Comparison of ENCODE assay signal across 12 cellular contexts in genomic region chr1:31412205-31412604, GRCh38. TPM values are rescaled to one million over a fixed set of nuclear protein-coding genes. Genes with fewer than 3 reads are reported as not detected.
DNase-seq lines count a peak whose midpoint lies in the region; ATAC-seq, FAIRE-seq and TF ChIP-seq lines count a peak whose summit lies in the region.
"Had no signal": no experiment of that assay in that cellular context is flagged by ENCODE, and none has a peak within 500 bp of the region (broad histone marks: within the 10 kb centered on the region; RNA-seq: fewer than 3 reads in every experiment).

No MANE protein-coding gene starts in this region.

- no peak overlapping the region for H3K4ac ChIP-seq in mesendoderm (ENCODE audit: low read depth, low read length)

- TF ChIP-seq CTCF in HepG2 (CRISPR knock-in tag; IDR thresholded peaks at IDR 0.05) (no peak), right lobe of liver (IDR thresholded peaks at IDR 0.05) (no peak)

- no peak overlapping the region for H2BK15ac ChIP-seq in mesendoderm (replicated peaks; ENCODE audit: low read depth)

- ATAC-seq in HepG2 (no peak), right lobe of liver (no peak), HG03045 (IDR thresholded peaks at IDR 0.05; ENCODE audit: unreplicated experiment) (no peak), GM21576 (IDR thresholded peaks at IDR 0.05; ENCODE audit: unreplicated experiment) (no peak), GM21447 (IDR thresholded peaks at IDR 0.05; ENCODE audit: unreplicated experiment) (no peak)
- no peak for ATAC-seq in activated T-helper 17 cell treated with anti-CD3 and anti-CD28 coated beads, Interleukin-2, amount 50 U/mL, for 72 hours (replicated peaks)

- H3K27ac ChIP-seq in HepG2 (ENCODE audit: extremely low read length, insufficient read depth, low read length) (no peak overlapping the region), right lobe of liver (no peak overlapping the region), mesendoderm (ENCODE audit: low read depth, low read length) (no peak overlapping the region)

- CTCF ChIA-PET in HepG2 (lab: Yijun Ruan, JAX; ENCODE audit: low intra/inter-chr PET ratio, low total read pairs) = no interaction called here

- peaks cover 57% of the 10 kb centered on the region for H3K4me1 ChIP-seq in HepG2 (ENCODE audit: insufficient read depth, low read length)
- H3K4me1 ChIP-seq in right lobe of liver = peaks cover 0 to 21% (median 8%) of the 10 kb centered on the region in 4 donors
- H3K4me1 ChIP-seq in mesendoderm (ENCODE audit: control insufficient read depth, low read depth, low read length) = peaks cover 4% of the 10 kb centered on the region

- peaks cover 63% of the 10 kb centered on the region for H3K27me3 Mint-ChIP-seq in activated T-helper 17 cell treated with anti-CD3 and anti-CD28 coated beads, Interleukin-2, amount 50 U/mL, for 72 hours

- no peak overlapping the region for H2BK5ac ChIP-seq in mesendoderm (ENCODE audit: low read length)

- H3K36me3 ChIP-seq in HepG2 (replicated peaks in 1 of 2; ENCODE audit: control insufficient read depth in 1 of 2, insufficient read depth in 2 of 2, low read length in 2 of 2) (no peaks in the 10 kb centered on the region; a peak in 1 of 5 replicates), right lobe of liver (no peaks in the 10 kb centered on the region), mesendoderm (ENCODE audit: control insufficient read depth, insufficient read depth, low read length) (no peaks in the 10 kb centered on the region)

- TF ChIP-seq POLR2A in HepG2 (IDR thresholded peaks at IDR 0.05; ENCODE audit: insufficient read depth in 1 of 2, low read depth in 2 of 2, low read length in 2 of 2) (no peak), right lobe of liver (IDR thresholded peaks at IDR 0.05) (no peak)

- H3K27me3 ChIP-seq in HepG2 (ENCODE audit: control insufficient read depth in 1 of 2, insufficient read depth in 2 of 2, low read length in 2 of 2) (peaks cover 2 to 45% of the 10 kb centered on the region in 2 experiments; a peak in 2 of 5 replicates), right lobe of liver (no peaks in the 10 kb centered on the region), mesendoderm (ENCODE audit: insufficient read depth, low read length, poor library complexity) (no peaks in the 10 kb centered on the region)

- H3K27ac Mint-ChIP-seq in activated T-helper 17 cell treated with anti-CD3 and anti-CD28 coated beads, Interleukin-2, amount 50 U/mL, for 72 hours = no peak overlapping the region

- H3K4me3 Mint-ChIP-seq in activated T-helper 17 cell treated with anti-CD3 and anti-CD28 coated beads, Interleukin-2, amount 50 U/mL, for 72 hours = peak overlapping the region; percentile 86

- no peaks in the 10 kb centered on the region for H4K20me1 ChIP-seq in HepG2 (ENCODE audit: insufficient read depth, low read length)

- peaks cover 18% of the 10 kb centered on the region for H3K79me2 ChIP-seq in HepG2 (ENCODE audit: insufficient read depth, low read length)
- H3K79me2 ChIP-seq in mesendoderm (ENCODE audit: control insufficient read depth, insufficient read depth, low read length) = no peaks in the 10 kb centered on the region

- H3K4me2 ChIP-seq in HepG2 (ENCODE audit: low read depth, low read length) (peak overlapping the region; percentile 89), mesendoderm (ENCODE audit: low read length) (no peak overlapping the region)

- intact Hi-C loops in HepG2 (cut with micrococcal nuclease; ENCODE audit: unreplicated experiment) = no loop called here
- intact Hi-C loops in right lobe of liver (cut with DNase I) = no loop called here

- DNase-seq in HepG2 (ENCODE audit: low spot score) = no peak
- DNase-seq in right lobe of liver = no peak
- DNase-seq in mesendoderm = no peak
- no peak for DNase-seq in NCI-H1436 (lab: John Stamatoyannopoulos, UW)
- DNase-seq: amniotic stem cell, NCI-H510A, nucleus accumbens, Right ventricle myocardium superior had no signal

- POLR2A ChIA-PET in HepG2 (lab: Yijun Ruan, JAX) = no interaction called here

- H3K23ac ChIP-seq in mesendoderm (ENCODE audit: low read length) = peak overlapping the region; percentile 20

- no peak overlapping the region for H4K5ac ChIP-seq in mesendoderm (ENCODE audit: low read length)

- H3K9me3 ChIP-seq in HepG2 (ENCODE audit: low read length) (no peaks in the 10 kb centered on the region), right lobe of liver (no peaks in the 10 kb centered on the region)

- 41% methylated on average over 2 of the region's 2 CpGs for WGBS in HepG2 (ENCODE audit: low lambda C conversion rate)
- 80% methylated on average over 1 of the region's 2 CpGs for WGBS in right lobe of liver (ENCODE audit: insufficient coverage, low coverage, low lambda C conversion rate, missing lambda C conversion rate)
- WGBS in mesendoderm (ENCODE audit: extremely low coverage, insufficient coverage, low lambda C conversion rate) = no CpG with 5 or more reads among the region's 2 CpGs

- TF ChIP-seq RAD21 in HepG2 (CRISPR knock-in tag; IDR thresholded peaks at IDR 0.05) = no peak

- H2AK5ac ChIP-seq in mesendoderm (ENCODE audit: low read length) = no peak overlapping the region

- H3K4me1 Mint-ChIP-seq in activated T-helper 17 cell treated with anti-CD3 and anti-CD28 coated beads, Interleukin-2, amount 50 U/mL, for 72 hours = peaks cover 5% of the 10 kb centered on the region

- H4K8ac ChIP-seq in mesendoderm (ENCODE audit: low read depth, low read length) = no peak overlapping the region

- H2BK120ac ChIP-seq in mesendoderm (ENCODE audit: low read depth, low read length) = no peak overlapping the region

- FAIRE-seq in HepG2 (lab: Jason Lieb, UNC) = no peak

- H3K9me3 Mint-ChIP-seq in activated T-helper 17 cell treated with anti-CD3 and anti-CD28 coated beads, Interleukin-2, amount 50 U/mL, for 72 hours = no peaks in the 10 kb centered on the region

- H2AFZ ChIP-seq in HepG2 (ENCODE audit: low read length) = no peak overlapping the region

- H3K9ac ChIP-seq in HepG2 (ENCODE audit: insufficient read depth, low read depth, low read length) = no peak overlapping the region
- H3K9ac ChIP-seq in mesendoderm (ENCODE audit: low read length) = no peak overlapping the region

- no peaks in the 10 kb centered on the region for H3K79me1 ChIP-seq in mesendoderm (ENCODE audit: low read length)

- BruUV-seq in HepG2 (replicated peaks; lab: Mats Ljungman, UMichigan) = no TSS peak

- in situ Hi-C loops in HepG2 (cut with HindIII; ENCODE audit: extremely low pct_ligation_motif_present, low pct_unique_long_range_greater_than_20kb) = no loop called here

- no peak for TF ChIP-seq EP300 in HepG2 (IDR thresholded peaks at IDR 0.05; ENCODE audit: low read depth in 2 of 2, low read length in 2 of 2)
- no peak for TF ChIP-seq EP300 in HepG2 (CRISPR knock-in tag; IDR thresholded peaks at IDR 0.05; ENCODE audit: borderline replicate concordance)

- H3K4me3 ChIP-seq in HepG2 (replicated peaks in 1 of 3; ENCODE audit: insufficient read depth in 1 of 3, low read depth in 2 of 3, low read length in 3 of 3) (peak overlapping the region in 2 of 3 experiments; percentile 88 to 97; a peak in 3 of 6 replicates), right lobe of liver (no peak overlapping the region), mesendoderm (ENCODE audit: low read length) (no peak overlapping the region)

- H3K56ac ChIP-seq in mesendoderm (ENCODE audit: low read length) = no peak overlapping the region

- no peaks in the 10 kb centered on the region for H3K36me3 Mint-ChIP-seq in activated T-helper 17 cell treated with anti-CD3 and anti-CD28 coated beads, Interleukin-2, amount 50 U/mL, for 72 hours (ENCODE audit: low read depth)

- H3K18ac ChIP-seq in mesendoderm (ENCODE audit: low read length) = no peak overlapping the region

RNA-seq across cellular contexts. Expression of gene SERINC2, which starts 0.8 kb away (rescaled TPM):
- 3.0 and 4.8 TPM in 2 replicates for total RNA-seq in HepG2 (2016; rRNA removed; fragmentation: Illumina TruSeq; extraction: Trizol)
- total RNA-seq in HepG2 (2016; cell fraction: cytosol; rRNA removed; fragmentation: Illumina TruSeq; extraction: Trizol; ENCODE audit: low read depth) = 9.1 and 12.6 TPM in 2 replicates
- total RNA-seq in HepG2 (2016; cell fraction: insoluble cytoplasmic fraction; rRNA removed; fragmentation: Illumina TruSeq; extraction: Trizol) = 2.2 and 4.5 TPM in 2 replicates
- 12.8 and 17.7 TPM in 2 replicates for total RNA-seq in HepG2 (2016; cell fraction: membrane; rRNA removed; fragmentation: Illumina TruSeq; extraction: Trizol)
- 4.1 and 4.4 TPM in 2 replicates for total RNA-seq in HepG2 (2016; cell fraction: nucleus; rRNA removed; fragmentation: Illumina TruSeq; extraction: Trizol)
- 126 and 165 TPM in 2 replicates for polyA plus RNA-seq in HepG2 (2011; rRNA removed)
- polyA plus RNA-seq in HepG2 (2011; cell fraction: cytosol; rRNA removed) = 143 and 167 TPM in 2 replicates
- polyA plus RNA-seq in HepG2 (2011; cell fraction: nucleus; rRNA removed) = 209 and 229 TPM in 2 replicates
- polyA plus RNA-seq in HepG2 (2012) = 90.5 and 102 TPM in 2 replicates
- 28.9 and 29.6 TPM in 2 replicates for polyA plus RNA-seq in HepG2 (2016; cell fraction: cytosol; fragmentation: Illumina TruSeq; extraction: Trizol; ENCODE audit: low read depth)
- polyA plus RNA-seq in HepG2 (2016; cell fraction: insoluble cytoplasmic fraction; fragmentation: Illumina TruSeq; extraction: Trizol; ENCODE audit: low read depth) = 6.0 and 7.0 TPM in 2 replicates
- 31.1 and 34.7 TPM in 2 replicates for polyA plus RNA-seq in HepG2 (2016; cell fraction: membrane; fragmentation: Illumina TruSeq; extraction: Trizol; ENCODE audit: low read depth)
- 13.8 and 14.5 TPM in 2 replicates for polyA plus RNA-seq in HepG2 (2016; cell fraction: nucleus; fragmentation: Illumina TruSeq; extraction: Trizol; ENCODE audit: insufficient read depth, low read depth)
- 18.6 and 182 TPM in 2 replicates for polyA minus RNA-seq in HepG2 (2011; rRNA and poly(A)+ RNA removed; ENCODE audit: low replicate concordance)
- polyA minus RNA-seq in HepG2 (2011; cell fraction: cytosol; rRNA and poly(A)+ RNA removed) = 50.9 and 52.1 TPM in 2 replicates
- 32.4 and 36.7 TPM in 2 replicates for polyA minus RNA-seq in HepG2 (2011; cell fraction: nucleus; rRNA and poly(A)+ RNA removed)
- total RNA-seq in right lobe of liver = 100 to 1,000 TPM in 3 of 6 experiments, 10 to 100 TPM in 3; 59.7 to 117 (median 86.9) TPM
- under 1 TPM in 1 of 2 donors, not detected in 1; 0.13 TPM for total RNA-seq in activated T-helper 17 cell treated with anti-CD3 and anti-CD28 coated beads, Interleukin-2, amount 50 U/mL, for 72 hours
- polyA plus RNA-seq in mesendoderm (2013, experiment 1 of 2) = 17.7 TPM
- 17.0 TPM for polyA plus RNA-seq in mesendoderm (2013, experiment 2 of 2)

RNA-seq across cellular contexts. Expression of gene FABP3, which starts 39.3 kb away (rescaled TPM):
- total RNA-seq in HepG2 (2016; rRNA removed; fragmentation: Illumina TruSeq; extraction: Trizol) = 0.24 and 0.46 TPM in 2 replicates
- not detected in 2 replicates for total RNA-seq in HepG2 (2016; cell fraction: cytosol; rRNA removed; fragmentation: Illumina TruSeq; extraction: Trizol; ENCODE audit: low read depth)
- 0.17 TPM in 1 of 2 replicates, not detected in the other for total RNA-seq in HepG2 (2016; cell fraction: insoluble cytoplasmic fraction; rRNA removed; fragmentation: Illumina TruSeq; extraction: Trizol)
- total RNA-seq in HepG2 (2016; cell fraction: membrane; rRNA removed; fragmentation: Illumina TruSeq; extraction: Trizol) = 0.40 TPM in 1 of 2 replicates, not detected in the other
- not detected in 2 replicates for total RNA-seq in HepG2 (2016; cell fraction: nucleus; rRNA removed; fragmentation: Illumina TruSeq; extraction: Trizol)
- 0.21 and 0.37 TPM in 2 replicates for polyA plus RNA-seq in HepG2 (2011; rRNA removed)
- polyA plus RNA-seq in HepG2 (2011; cell fraction: cytosol; rRNA removed) = 0.28 and 0.64 TPM in 2 replicates
- polyA plus RNA-seq in HepG2 (2011; cell fraction: nucleus; rRNA removed) = 0.38 TPM in 1 of 2 replicates, not detected in the other
- 0.45 TPM in 1 of 2 replicates, not detected in the other for polyA plus RNA-seq in HepG2 (2012)
- not detected in 2 replicates for polyA plus RNA-seq in HepG2 (2016; cell fraction: cytosol; fragmentation: Illumina TruSeq; extraction: Trizol; ENCODE audit: low read depth)
- not detected in 2 replicates for polyA plus RNA-seq in HepG2 (2016; cell fraction: insoluble cytoplasmic fraction; fragmentation: Illumina TruSeq; extraction: Trizol; ENCODE audit: low read depth)
- 0.43 TPM in 1 of 2 replicates, not detected in the other for polyA plus RNA-seq in HepG2 (2016; cell fraction: membrane; fragmentation: Illumina TruSeq; extraction: Trizol; ENCODE audit: low read depth)
- not detected in 2 replicates for polyA plus RNA-seq in HepG2 (2016; cell fraction: nucleus; fragmentation: Illumina TruSeq; extraction: Trizol; ENCODE audit: insufficient read depth, low read depth)
- 0.82 and 10.2 TPM in 2 replicates for polyA minus RNA-seq in HepG2 (2011; rRNA and poly(A)+ RNA removed; ENCODE audit: low replicate concordance)
- polyA minus RNA-seq in HepG2 (2011; cell fraction: cytosol; rRNA and poly(A)+ RNA removed) = not detected in 2 replicates
- polyA minus RNA-seq in HepG2 (2011; cell fraction: nucleus; rRNA and poly(A)+ RNA removed) = not detected in 2 replicates
- total RNA-seq in right lobe of liver = 1 to 10 TPM; 1.3 to 8.3 (median 4.6) TPM
- total RNA-seq in activated T-helper 17 cell treated with anti-CD3 and anti-CD28 coated beads, Interleukin-2, amount 50 U/mL, for 72 hours = not detected
- polyA plus RNA-seq in mesendoderm (2013, experiment 1 of 2) = 13.3 TPM
- 13.1 TPM for polyA plus RNA-seq in mesendoderm (2013, experiment 2 of 2)

Comparison
In these comparisons a context has a peak if more than half of its experiments do, and no peak if none do; other contexts are left out.
1. H3K4me3 ChIP-seq: peak in HepG2 (2 of 3); none in right lobe of liver (0 of 3) and mesendoderm (single experiment).